ENCODE assay signal across 8 cellular contexts in the genomic region with DNA sequence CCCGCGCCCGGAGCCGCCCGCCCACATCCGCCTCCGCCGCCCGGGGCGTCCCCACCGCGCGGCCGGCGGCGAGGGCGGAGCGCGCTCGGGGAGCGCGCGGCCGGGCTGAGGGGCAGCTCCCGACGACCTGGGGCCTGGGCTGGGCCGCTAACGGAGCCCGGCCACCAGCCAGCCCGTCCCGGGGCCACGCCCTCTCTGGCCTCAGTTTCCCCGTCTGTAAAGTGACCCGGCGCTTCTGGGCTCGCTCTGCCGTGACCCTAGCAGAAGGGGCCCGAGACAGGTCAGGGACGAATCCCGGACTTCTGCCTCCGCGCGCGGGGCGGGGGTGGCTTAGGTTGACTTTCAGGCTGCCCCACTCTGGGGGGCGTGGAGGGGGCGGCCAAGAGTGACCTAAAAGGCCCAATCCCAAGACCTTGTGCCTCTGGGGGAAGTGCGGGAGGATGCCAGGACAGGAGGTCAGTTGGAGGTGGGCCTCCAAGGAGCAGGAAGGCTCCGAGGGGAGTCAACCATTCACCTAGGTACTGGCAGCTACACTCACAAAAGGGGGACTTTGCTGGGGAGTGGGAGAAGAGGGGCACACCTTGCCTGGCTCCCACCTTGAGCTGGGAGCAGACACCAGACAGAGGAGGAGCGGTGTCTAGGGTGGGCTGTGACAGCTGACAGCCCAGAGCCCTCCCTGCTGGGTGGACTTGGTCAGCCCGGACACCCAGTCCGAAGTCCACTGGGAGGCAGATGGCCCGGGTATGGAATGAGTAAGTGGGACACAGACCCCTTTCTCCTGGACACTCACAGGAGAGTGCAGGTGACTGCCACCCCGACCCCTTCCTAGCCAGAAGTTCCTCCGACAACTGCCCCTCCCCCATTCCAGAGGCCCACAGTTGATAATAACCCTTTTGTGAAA. TPM values are rescaled to one million over a fixed set of nuclear protein-coding genes. Genes with fewer than 3 reads are reported as not detected.
DNase-seq lines count a peak whose midpoint lies in the region; ATAC-seq and TF ChIP-seq lines count a peak whose summit lies in the region.

No MANE protein-coding gene starts in this region.

- H3K36me3 ChIP-seq in liver (ENCODE audit: control insufficient read depth in 4 of 4, insufficient read depth in 3 of 4, low read depth in 1 of 4, low read length in 3 of 4), result no peaks in the 10 kb centered on the region

- CTCF ChIA-PET in activated B cell treated with CpG ODN at 0.5 μM for 24 hours (lab: Charles Lee), result no interaction called here

- no peaks in the 10 kb centered on the region for H3K27me3 ChIP-seq in liver (ENCODE audit: control insufficient read depth in 4 of 4, insufficient read depth in 4 of 4, low read length in 3 of 4)

- H3K4me1 Mint-ChIP-seq in activated B cell treated with CpG ODN at 0.5 μM for 24 hours, result peaks cover 54% of the 10 kb centered on the region

- H3K4me3 Mint-ChIP-seq in activated B cell treated with CpG ODN at 0.5 μM for 24 hours, result peak overlapping the region; percentile 74

- POLR2A ChIA-PET in activated B cell treated with CpG ODN at 0.5 μM for 24 hours (lab: Charles Lee), result no interaction called here

- no peaks in the 10 kb centered on the region for H3K9me3 ChIP-seq in liver (ENCODE audit: control insufficient read depth in 4 of 4, low read length in 3 of 4)

- ATAC-seq in HG03520 (IDR thresholded peaks at IDR 0.05; ENCODE audit: unreplicated experiment) (peak; percentile 30), activated B cell treated with CpG ODN at 0.5 μM for 24 hours (ENCODE audit: low read depth) (peak; percentile 58), omental fat pad (ENCODE audit: low FRiP score) (no peak)

- H3K4me1 ChIP-seq in liver (ENCODE audit: control insufficient read depth in 4 of 4, insufficient read depth in 4 of 4, low read length in 3 of 4), result peaks cover 34 to 51% (median 41%) of the 10 kb centered on the region in 4 donors

- H3K9ac ChIP-seq in liver (ENCODE audit: low read depth in 1 of 2, low read length in 2 of 2), result peak overlapping the region in 1 of 2 donors; percentile 25

- no peak for TF ChIP-seq CTCF in activated B cell treated with CpG ODN at 0.5 μM for 24 hours (IDR thresholded peaks at IDR 0.05)
- TF ChIP-seq CTCF in coronary artery (IDR thresholded peaks at IDR 0.05), result no peak
- TF ChIP-seq CTCF in liver (IDR thresholded peaks at IDR 0.05; ENCODE audit: low read depth, low read length, missing input control), result no peak
- no peak for TF ChIP-seq CTCF in omental fat pad (IDR thresholded peaks at IDR 0.05)

- WGBS in liver, result 8% methylated on average over 55 of the region's 55 CpGs

- intact Hi-C loops in activated B cell treated with CpG ODN at 0.5 μM for 24 hours (cut with micrococcal nuclease), result no loop called here

- H3K9me3 Mint-ChIP-seq in activated B cell treated with CpG ODN at 0.5 μM for 24 hours, result no peaks in the 10 kb centered on the region

- H3K27me3 Mint-ChIP-seq in activated B cell treated with CpG ODN at 0.5 μM for 24 hours, result no peaks in the 10 kb centered on the region

- H3K36me3 Mint-ChIP-seq in activated B cell treated with CpG ODN at 0.5 μM for 24 hours (ENCODE audit: low read depth), result peaks cover 6% of the 10 kb centered on the region

- peak overlapping the region; percentile 77 for H3K27ac Mint-ChIP-seq in activated B cell treated with CpG ODN at 0.5 μM for 24 hours

- H3K4me3 ChIP-seq in coronary artery, result peak overlapping the region; percentile 99
- H3K4me3 ChIP-seq in liver (ENCODE audit: low read depth in 1 of 3, low read length in 3 of 3), result peak overlapping the region in 2 of 3 donors; percentile 48 to 89

- DNase-seq in DMS53 (lab: John Stamatoyannopoulos, UW) (peak; percentile 79), DMS53 treated with DMSO at 0.1 percent for 48 hours (lab: John Stamatoyannopoulos, UW; ENCODE audit: unreplicated experiment) (no peak), activated B cell treated with CpG ODN at 0.5 μM for 24 hours (peak; percentile 58), coronary artery (ENCODE audit: low spot score) (no peak), omental fat pad (ENCODE audit: low spot score) (no peak)
- DNase-seq in stimulated activated CD8-positive, alpha-beta memory T cell treated with anti-CD3 and anti-CD28 coated beads, Interleukin-4, amount 100 ng/mL, for 4 hours (ENCODE audit: low read depth in 2 of 2, low spot score in 1 of 2), result peak; percentile 19 to 21

- TF ChIP-seq RAD21 in liver (IDR thresholded peaks at IDR 0.05), result no peak

- H3K27ac ChIP-seq in coronary artery (peak overlapping the region; percentile 67 to 99), liver (ENCODE audit: low read depth in 1 of 2, low read length in 2 of 2) (peak overlapping the region; percentile 80 to 86)

TF ChIP-seq in liver, 16 proteins besides CTCF, POLR2A, EP300 and RAD21:
- no peak for TF ChIP-seq EGR1 (IDR thresholded peaks at IDR 0.05; ENCODE audit: low read depth in 2 of 2)
- TF ChIP-seq HNF4A (conservative IDR thresholded peaks at IDR 0.05), result peak; percentile 51 to 60
- no peak for TF ChIP-seq FOXA2 (IDR thresholded peaks at IDR 0.05)

RNA-seq across cellular contexts. Expression of a gene that starts 0.5 kb away (rescaled TPM):
- total RNA-seq in activated B cell treated with CpG ODN at 0.5 μM for 24 hours, result 72.8 and 80.8 TPM in 2 replicates
- total RNA-seq in liver, result 100 to 1,000 TPM in 1 of 2 donors, 10 to 100 TPM in 1; 39.2 to 192 TPM
- polyA plus RNA-seq in liver, result 10 to 100 TPM; 30.6 to 78.2 TPM
- total RNA-seq in omental fat pad, result 100 to 1,000 TPM; 104 to 121 (median 107) TPM

RNA-seq across cellular contexts. Expression of a gene that starts 4.9 kb away (rescaled TPM):
- total RNA-seq in activated B cell treated with CpG ODN at 0.5 μM for 24 hours (3.0 and 3.1 TPM in 2 replicates), liver (1 to 10 TPM; 5.4 to 9.4 TPM), omental fat pad (1 to 10 TPM; 3.0 to 8.0 (median 6.3) TPM)
- 1 to 10 TPM; 1.5 to 4.4 TPM for polyA plus RNA-seq in liver

RNA-seq across cellular contexts. Expression of a gene that starts 43.1 kb away (rescaled TPM):
- total RNA-seq in activated B cell treated with CpG ODN at 0.5 μM for 24 hours, result 47.9 and 51.2 TPM in 2 replicates
- 10 to 100 TPM; 67.4 to 90.4 TPM for total RNA-seq in liver
- polyA plus RNA-seq in liver, result 100 to 1,000 TPM; 109 to 115 TPM
- total RNA-seq in omental fat pad, result 100 to 1,000 TPM; 141 to 262 (median 167) TPM

Comparison
In these comparisons a context has a peak if more than half of its experiments do, and no peak if none do; other contexts are left out.
1. DNase-seq: peak in DMS53 (single experiment), activated B cell treated with CpG ODN at 0.5 μM for 24 hours (single experiment) and stimulated activated CD8-positive, alpha-beta memory T cell treated with anti-CD3 and anti-CD28 coated beads, Interleukin-4, amount 100 ng/mL, for 4 hours (2 of 2); none in DMS53 treated with DMSO at 0.1 percent for 48 hours (single experiment), coronary artery (single experiment) and omental fat pad (single experiment).